ENCODE assay signal across 8 cellular contexts in genomic region chr5:100890514-100891008, GRCh38. TPM values are rescaled to one million over a fixed set of nuclear protein-coding genes. Genes with fewer than 3 reads are reported as not detected.
DNase-seq lines count a peak whose midpoint lies in the region; ATAC-seq and TF ChIP-seq lines count a peak whose summit lies in the region.

No MANE protein-coding gene starts in this region.

- no peaks in the 10 kb centered on the region for H3K9me3 Mint-ChIP-seq in dendritic cell treated with granulocyte-macrophage colony-stimulating factor and Interleukin-4, amounts not matched to agents 40 ng/mL and 50 ng/mL, for 4 days

- peaks cover 50% of the 10 kb centered on the region for H3K36me3 Mint-ChIP-seq in dendritic cell treated with granulocyte-macrophage colony-stimulating factor and Interleukin-4, amounts not matched to agents 40 ng/mL and 50 ng/mL, for 4 days (ENCODE audit: low read depth)

- no peaks in the 10 kb centered on the region for H3K27me3 ChIP-seq in GM06990 (replicated peaks; ENCODE audit: control insufficient read depth, insufficient read depth, low read length)
- no peaks in the 10 kb centered on the region for H3K27me3 ChIP-seq in upper lobe of right lung

- intact Hi-C loops in dendritic cell treated with granulocyte-macrophage colony-stimulating factor and Interleukin-4, amounts not matched to agents 40 ng/mL and 50 ng/mL, for 4 days (cut with micrococcal nuclease): no loop called here
- intact Hi-C loops in upper lobe of right lung (cut with DNase I): no loop called here

- TF ChIP-seq CTCF in GM06990 (IDR thresholded peaks at IDR 0.05; ENCODE audit: insufficient read depth, low read length, poor library complexity, severe bottlenecking) (no peak), upper lobe of right lung (IDR thresholded peaks at IDR 0.05) (no peak)

- H3K27ac ChIP-seq in upper lobe of right lung: peak overlapping the region; percentile 71

- H3K9me3 ChIP-seq in upper lobe of right lung: no peaks in the 10 kb centered on the region

- no peaks in the 10 kb centered on the region for H3K4me1 ChIP-seq in upper lobe of right lung

- peak overlapping the region; percentile 74 for H3K27ac Mint-ChIP-seq in dendritic cell treated with granulocyte-macrophage colony-stimulating factor and Interleukin-4, amounts not matched to agents 40 ng/mL and 50 ng/mL, for 4 days

- no peaks in the 10 kb centered on the region for H3K36me3 ChIP-seq in GM06990 (ENCODE audit: control insufficient read depth, insufficient read depth, low read length)
- no peaks in the 10 kb centered on the region for H3K36me3 ChIP-seq in upper lobe of right lung

- H3K4me3 ChIP-seq in GM06990 (replicated peaks; ENCODE audit: low read depth, low read length) (peak overlapping the region; percentile 46), upper lobe of right lung (peak overlapping the region; percentile 30)
- H3K4me3 ChIP-seq in Jurkat, Clone E6-1 (ENCODE audit: low read length): peak overlapping the region; percentile 42

- peaks cover 24% of the 10 kb centered on the region for H3K4me1 Mint-ChIP-seq in dendritic cell treated with granulocyte-macrophage colony-stimulating factor and Interleukin-4, amounts not matched to agents 40 ng/mL and 50 ng/mL, for 4 days (ENCODE audit: low read depth)

- peak; percentile 59 for DNase-seq in GM06990 (ENCODE audit: extremely low read depth, insufficient read length)
- DNase-seq in Jurkat, Clone E6-1 (ENCODE audit: low read depth, low spot score): no peak
- DNase-seq in upper lobe of right lung: no peak
- DNase-seq in occipital lobe (lab: John Stamatoyannopoulos, UW): no peak
- no peak for DNase-seq in GM19238 (ENCODE audit: insufficient read length, low spot score)
- DNase-seq in iPS-NIHi7 (ENCODE audit: extremely low spot score): no peak

- ATAC-seq in GM21528 (IDR thresholded peaks at IDR 0.05; ENCODE audit: low FRiP score, unreplicated experiment): peak; percentile 84
- ATAC-seq in upper lobe of right lung: peak; percentile 75

- peak overlapping the region; percentile 51 for H3K4me3 Mint-ChIP-seq in dendritic cell treated with granulocyte-macrophage colony-stimulating factor and Interleukin-4, amounts not matched to agents 40 ng/mL and 50 ng/mL, for 4 days

- no peaks in the 10 kb centered on the region for H3K27me3 Mint-ChIP-seq in dendritic cell treated with granulocyte-macrophage colony-stimulating factor and Interleukin-4, amounts not matched to agents 40 ng/mL and 50 ng/mL, for 4 days

RNA-seq across cellular contexts. Expression of gene ST8SIA4, which starts 12.5 kb away (rescaled TPM):
- polyA plus RNA-seq in Jurkat, Clone E6-1 (2012; ENCODE audit: insufficient read depth, insufficient read length): 17.9 TPM
- total RNA-seq in upper lobe of right lung (17.8 TPM), occipital lobe (47.6 TPM)
